ENCODE assay signal across 15 cellular contexts in genomic region chr1:156607344-156607743, GRCh38. TPM values are rescaled to one million over a fixed set of nuclear protein-coding genes. Genes with fewer than 3 reads are reported as not detected.
"Had no signal": no experiment of that assay in that cellular context is flagged by ENCODE, and none has a peak within 500 bp of the region (broad histone marks: within the 10 kb centered on the region; RNA-seq: fewer than 3 reads in every experiment).

No MANE protein-coding gene starts in this region.

RNA-seq across cellular contexts. Expression of gene HAPLN2, which starts 11.9 kb away (rescaled TPM):
- total RNA-seq: activated CD8-positive, alpha-beta T cell treated with anti-CD3 and anti-CD28 coated beads for 36 hours; activated T-cell treated with anti-CD3 and anti-CD28 coated beads, Interleukin-2, amount 50 U/mL, for 4 hours; body of pancreas; dermis microvascular lymphatic vessel endothelial cell; endothelial cell of umbilical vein; fibroblast of lung; fibroblast of villous mesenchyme; T-helper 1 cell treated with Interleukin-12 subunit alpha and Interleukin-12 subunit beta and Interleukin-4 antibody, amounts not matched to agents 30 ng/mL and 1 ng/mL, for 36 hours; T-helper 2 cell treated with Interferon-gamma antibody and Interleukin-4, amounts not matched to agents 100 ng/mL and 5 ng/mL, for 36 hours had no signal
- polyA plus RNA-seq: endothelial cell of umbilical vein, fibroblast of lung had no signal

RNA-seq across cellular contexts. Expression of gene TTC24, which starts 27.8 kb away (rescaled TPM):
- total RNA-seq: adrenal gland, body of pancreas, colonic mucosa, dermis microvascular lymphatic vessel endothelial cell, endothelial cell of umbilical vein, esophagus squamous epithelium, fibroblast of lung, fibroblast of villous mesenchyme, gastroesophageal sphincter had no signal
- polyA plus RNA-seq: aorta, endothelial cell of umbilical vein, fibroblast of lung had no signal

RNA-seq across cellular contexts. Expression of gene BCAN, which starts 34.6 kb away (rescaled TPM):
- total RNA-seq: activated CD8-positive, alpha-beta T cell treated with anti-CD3 and anti-CD28 coated beads for 36 hours; activated T-cell treated with anti-CD3 and anti-CD28 coated beads, Interleukin-2, amount 50 U/mL, for 4 hours; activated T-helper 17 cell treated with anti-CD3 and anti-CD28 coated beads, Interleukin-2, amount 50 U/mL, for 72 hours; dermis microvascular lymphatic vessel endothelial cell; endothelial cell of umbilical vein; esophagus squamous epithelium; fibroblast of lung; fibroblast of villous mesenchyme; T-helper 1 cell treated with Interleukin-12 subunit alpha and Interleukin-12 subunit beta and Interleukin-4 antibody, amounts not matched to agents 30 ng/mL and 1 ng/mL, for 36 hours; T-helper 2 cell treated with Interferon-gamma antibody and Interleukin-4, amounts not matched to agents 100 ng/mL and 5 ng/mL, for 36 hours had no signal
